ENCODE assay signal across 1 cellular context in the genomic region with DNA sequence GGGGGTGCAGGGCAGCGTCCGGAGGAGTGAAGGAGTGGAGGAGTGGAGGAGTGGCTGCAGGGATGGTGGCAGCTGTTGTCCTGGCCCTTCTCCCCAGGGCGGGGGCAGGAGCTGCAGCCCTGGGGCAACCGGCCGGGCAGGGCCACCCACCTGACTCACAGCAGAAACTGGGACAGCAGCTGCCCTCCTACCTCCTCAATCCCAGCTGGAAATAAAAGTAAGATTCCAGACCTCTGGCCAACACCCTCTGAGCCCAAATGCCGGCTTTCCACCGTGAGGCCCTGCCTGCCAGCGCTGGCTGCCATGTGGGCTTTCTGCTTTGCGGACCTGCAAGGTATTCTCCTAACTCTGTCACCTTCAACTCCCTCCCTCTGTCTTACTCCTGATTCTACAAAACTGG.
A peak's percentile ranks its signal among the peaks of the same experiment; 100 is the strongest.
TF ChIP-seq lines count a peak whose summit lies in the region.

No MANE protein-coding gene starts in this region.

TF ChIP-seq in K562, 482 proteins besides CTCF, POLR2A, EP300 and RAD21:
- TF ChIP-seq NFXL1 (CRISPR knock-in tag; IDR thresholded peaks at IDR 0.05) (no peak), TFAP4 (CRISPR knock-in tag; IDR thresholded peaks at IDR 0.05; ENCODE audit: borderline replicate concordance) (0 out of 2 replicates have a peak, but pooled peaks have one; percentile 12)
- TF ChIP-seq, protein P1, sequence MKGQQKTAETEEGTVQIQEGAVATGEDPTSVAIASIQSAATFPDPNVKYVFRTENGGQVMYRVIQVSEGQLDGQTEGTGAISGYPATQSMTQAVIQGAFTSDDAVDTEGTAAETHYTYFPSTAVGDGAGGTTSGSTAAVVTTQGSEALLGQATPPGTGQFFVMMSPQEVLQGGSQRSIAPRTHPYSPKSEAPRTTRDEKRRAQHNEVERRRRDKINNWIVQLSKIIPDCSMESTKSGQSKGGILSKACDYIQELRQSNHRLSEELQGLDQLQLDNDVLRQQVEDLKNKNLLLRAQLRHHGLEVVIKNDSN (CRISPR knock-in tag; IDR thresholded peaks at IDR 0.05): no peak
